19 cellular contexts compared by ENCODE assay signal in genomic region chr19:7475665-7476064, GRCh38.
"Had no signal": no experiment of that assay in that cellular context is flagged by ENCODE, and none has a peak within 500 bp of the region (broad histone marks: within the 10 kb centered on the region; RNA-seq: fewer than 3 reads in every experiment).

No MANE protein-coding gene starts in this region.

- H3K4me1 ChIP-seq: breast epithelium had no signal

- DNase-seq: activated CD4-positive, alpha-beta T cell treated with anti-CD3 and anti-CD28 coated beads for 4 hours; activated CD4-positive, alpha-beta T cell treated with anti-CD3 and anti-CD28 coated beads, Interleukin-2, amount 50 U/mL, for 48 hours; activated CD4-positive, CD25-positive, alpha-beta regulatory T cell; amniotic stem cell; endodermal cell; head of caudate nucleus; hypothalamus; occipital lobe; posterior cingulate gyrus; small intestine; stimulated activated CD4-positive, alpha-beta T cell treated with anti-CD3 and anti-CD28 coated beads, Interleukin-15, amount 100 ng/mL, for 24 hours had no signal

- H3K9me3 Mint-ChIP-seq: activated naive CD4-positive, alpha-beta T cell treated with anti-CD3 and anti-CD28 coated beads, Interleukin-2, amount 50 U/mL, for 72 hours; activated T-helper 17 cell treated with anti-CD3 and anti-CD28 coated beads, Interleukin-2, amount 50 U/mL, for 72 hours; central memory CD8-positive, alpha-beta T cell; endodermal cell; stimulated activated memory B cell treated with anti-CD40 and anti-IgM and Interleukin-4, amounts not matched to agents 10 μg/mL and 1 μg/mL and 100 μg/mL, for 72 hours; type B pancreatic cell had no signal

- H3K27ac Mint-ChIP-seq: activated T-helper 17 cell treated with anti-CD3 and anti-CD28 coated beads, Interleukin-2, amount 50 U/mL, for 72 hours; endodermal cell; type B pancreatic cell had no signal

- H3K4me1 Mint-ChIP-seq: activated T-helper 17 cell treated with anti-CD3 and anti-CD28 coated beads, Interleukin-2, amount 50 U/mL, for 72 hours; central memory CD8-positive, alpha-beta T cell had no signal

- H3K27me3 ChIP-seq: breast epithelium, gastroesophageal sphincter had no signal

- H3K4me3 ChIP-seq: breast epithelium, gastroesophageal sphincter had no signal

- H3K36me3 ChIP-seq: breast epithelium had no signal

- ATAC-seq: activated naive CD4-positive, alpha-beta T cell treated with anti-CD3 and anti-CD28 coated beads, Interleukin-2, amount 50 U/mL, for 72 hours; activated T-helper 17 cell treated with anti-CD3 and anti-CD28 coated beads, Interleukin-2, amount 50 U/mL, for 72 hours; gastroesophageal sphincter; sciatic nerve; stimulated activated memory B cell treated with anti-CD40 and anti-IgM and Interleukin-4, amounts not matched to agents 10 μg/mL and 1 μg/mL and 100 μg/mL, for 72 hours had no signal

- H3K36me3 Mint-ChIP-seq: activated naive CD4-positive, alpha-beta T cell treated with anti-CD3 and anti-CD28 coated beads, Interleukin-2, amount 50 U/mL, for 72 hours; type B pancreatic cell had no signal

- H3K27me3 Mint-ChIP-seq: activated T-helper 17 cell treated with anti-CD3 and anti-CD28 coated beads, Interleukin-2, amount 50 U/mL, for 72 hours; central memory CD8-positive, alpha-beta T cell; stimulated activated memory B cell treated with anti-CD40 and anti-IgM and Interleukin-4, amounts not matched to agents 10 μg/mL and 1 μg/mL and 100 μg/mL, for 72 hours; type B pancreatic cell had no signal

- H3K9me3 ChIP-seq: breast epithelium, gastroesophageal sphincter had no signal

- H3K4me3 Mint-ChIP-seq: activated T-helper 17 cell treated with anti-CD3 and anti-CD28 coated beads, Interleukin-2, amount 50 U/mL, for 72 hours; central memory CD8-positive, alpha-beta T cell; endodermal cell; stimulated activated memory B cell treated with anti-CD40 and anti-IgM and Interleukin-4, amounts not matched to agents 10 μg/mL and 1 μg/mL and 100 μg/mL, for 72 hours; type B pancreatic cell had no signal

- H3K27ac ChIP-seq: breast epithelium, gastroesophageal sphincter had no signal
